ENCODE assay signal across 17 cellular contexts in genomic region chr2:46144133-46144800, GRCh38.
DNase-seq lines count a peak whose midpoint lies in the region; ATAC-seq and TF ChIP-seq lines count a peak whose summit lies in the region.
"Had no signal": no experiment of that assay in that cellular context is flagged by ENCODE, and none has a peak within 500 bp of the region (broad histone marks: within the 10 kb centered on the region; RNA-seq: fewer than 3 reads in every experiment).

No MANE protein-coding gene starts in this region.

- H3K4me3 Mint-ChIP-seq in naive thymus-derived CD4-positive, alpha-beta T cell: peak overlapping the region in 1 of 10 donors; percentile 10
- H3K4me3 Mint-ChIP-seq: CD14-positive monocyte had no signal

- peaks cover 0 to 2% (median 0%) of the 10 kb centered on the region in 5 donors for H3K27me3 Mint-ChIP-seq in naive thymus-derived CD4-positive, alpha-beta T cell

- ATAC-seq in activated naive CD4-positive, alpha-beta T cell treated with anti-CD3 and anti-CD28 coated beads, Interleukin-2, amount 50 U/mL, for 72 hours: peak; percentile 63 to 66
- ATAC-seq in naive thymus-derived CD4-positive, alpha-beta T cell: peak; percentile 41
- ATAC-seq in GM18520 (IDR thresholded peaks at IDR 0.05; ENCODE audit: unreplicated experiment) (no peak), upper lobe of right lung (no peak)
- ATAC-seq: heart right ventricle, lower lobe of right lung had no signal

- peaks cover 0 to 30% (median 0%) of the 10 kb centered on the region in 7 donors for H3K4me1 Mint-ChIP-seq in naive thymus-derived CD4-positive, alpha-beta T cell

- DNase-seq in activated naive CD4-positive, alpha-beta T cell treated with anti-CD3 and anti-CD28 coated beads, Interleukin-2, amount 50 U/mL, for 72 hours (ENCODE audit: low spot score in 2 of 2): no peak
- no peak for DNase-seq in activated naive CD4-positive, alpha-beta T cell (lab: John Stamatoyannopoulos, UW)
- DNase-seq in activated T-cell treated with anti-CD3 and anti-CD28 coated beads, Interleukin-2, amount 50 U/mL, for 48 hours: peak; percentile 26 to 39
- no peak for DNase-seq in naive thymus-derived CD4-positive, alpha-beta T cell
- DNase-seq in NK-92 treated with Interleukin-12 subunit alpha and Interleukin-12 subunit beta, amount 100 ng/mL, for 24 hours (lab: John Stamatoyannopoulos, UW): no peak
- no peak for DNase-seq in upper lobe of right lung
- DNase-seq in globus pallidus (ENCODE audit: low spot score): no peak
- DNase-seq: activated gamma-delta T cell, heart right ventricle, lower lobe of right lung, NCI-H1417 treated with DMSO at 0.1 percent for 48 hours, NCI-H524, SW 1271 had no signal

- no peak overlapping the region for H3K4me3 ChIP-seq in naive thymus-derived CD4-positive, alpha-beta T cell (ENCODE audit: low read length)
- no peak overlapping the region for H3K4me3 ChIP-seq in upper lobe of right lung
- H3K4me3 ChIP-seq: HAP-1, heart right ventricle, lower lobe of right lung, right atrium auricular region had no signal

- no peaks in the 10 kb centered on the region for H3K36me3 Mint-ChIP-seq in activated naive CD4-positive, alpha-beta T cell treated with anti-CD3 and anti-CD28 coated beads, Interleukin-2, amount 50 U/mL, for 72 hours
- H3K36me3 Mint-ChIP-seq in naive thymus-derived CD4-positive, alpha-beta T cell: peaks cover 3 to 28% (median 11%) of the 10 kb centered on the region in 5 donors

- no peak overlapping the region for H3K27ac ChIP-seq in naive thymus-derived CD4-positive, alpha-beta T cell (ENCODE audit: low read depth, low read length)
- H3K27ac ChIP-seq in upper lobe of right lung: no peak overlapping the region
- H3K27ac ChIP-seq: heart right ventricle, lower lobe of right lung, right atrium auricular region had no signal

- no peaks in the 10 kb centered on the region for H3K9me3 Mint-ChIP-seq in activated naive CD4-positive, alpha-beta T cell treated with anti-CD3 and anti-CD28 coated beads, Interleukin-2, amount 50 U/mL, for 72 hours
- H3K9me3 Mint-ChIP-seq in naive thymus-derived CD4-positive, alpha-beta T cell: no peaks in the 10 kb centered on the region
- H3K9me3 Mint-ChIP-seq: CD14-positive monocyte had no signal

- H3K27ac Mint-ChIP-seq in activated naive CD4-positive, alpha-beta T cell treated with anti-CD3 and anti-CD28 coated beads, Interleukin-2, amount 50 U/mL, for 72 hours: peak overlapping the region in 1 of 2 donors; percentile 7
- peak overlapping the region in 1 of 9 donors; percentile 27 for H3K27ac Mint-ChIP-seq in naive thymus-derived CD4-positive, alpha-beta T cell
- H3K27ac Mint-ChIP-seq: CD14-positive monocyte had no signal

- H3K9me3 ChIP-seq in naive thymus-derived CD4-positive, alpha-beta T cell (ENCODE audit: control insufficient read depth in 2 of 3, low read length in 3 of 3): no peaks in the 10 kb centered on the region
- H3K9me3 ChIP-seq in upper lobe of right lung: no peaks in the 10 kb centered on the region
- H3K9me3 ChIP-seq: HAP-1, heart right ventricle, lower lobe of right lung, right atrium auricular region had no signal

- TF ChIP-seq CTCF in upper lobe of right lung (IDR thresholded peaks at IDR 0.05): no peak

- no peaks in the 10 kb centered on the region for H3K4me1 ChIP-seq in naive thymus-derived CD4-positive, alpha-beta T cell (ENCODE audit: control insufficient read depth in 2 of 2, insufficient read depth in 2 of 2, low read length in 2 of 2)
- H3K4me1 ChIP-seq in upper lobe of right lung: peaks cover 4% of the 10 kb centered on the region
- H3K4me1 ChIP-seq: HAP-1 had no signal

- no peaks in the 10 kb centered on the region for H3K27me3 ChIP-seq in naive thymus-derived CD4-positive, alpha-beta T cell (ENCODE audit: control insufficient read depth in 2 of 2, insufficient read depth in 2 of 2, low read length in 2 of 2)
- no peaks in the 10 kb centered on the region for H3K27me3 ChIP-seq in upper lobe of right lung
- H3K27me3 ChIP-seq: heart right ventricle, right atrium auricular region had no signal

- intact Hi-C loops in naive thymus-derived CD4-positive, alpha-beta T cell (cut with micrococcal nuclease): loop anchor here in 1 of 2 donors (5.0 kb wide), 1 partner anchor 43 kb away; no protein-coding TSS in a partner anchor
- intact Hi-C loops in upper lobe of right lung (cut with DNase I): no loop called here

- CTCF ChIA-PET in naive thymus-derived CD4-positive, alpha-beta T cell (lab: Charles Lee): no interaction called here

- POLR2A ChIA-PET in naive thymus-derived CD4-positive, alpha-beta T cell (lab: Charles Lee): no interaction called here

- no peaks in the 10 kb centered on the region for H3K36me3 ChIP-seq in naive thymus-derived CD4-positive, alpha-beta T cell (ENCODE audit: control insufficient read depth in 2 of 3, insufficient read depth in 3 of 3, low read length in 3 of 3)
- H3K36me3 ChIP-seq in upper lobe of right lung: peaks cover 7% of the 10 kb centered on the region
- H3K36me3 ChIP-seq: HAP-1 had no signal

Comparison
In these comparisons a context has a peak if more than half of its experiments do, and no peak if none do; other contexts are left out.
1. ATAC-seq: peak in activated naive CD4-positive, alpha-beta T cell treated with anti-CD3 and anti-CD28 coated beads, Interleukin-2, amount 50 U/mL, for 72 hours (2 of 2) and naive thymus-derived CD4-positive, alpha-beta T cell (single experiment); none in GM18520 (single experiment) and upper lobe of right lung (single experiment).
2. DNase-seq: peak in activated T-cell treated with anti-CD3 and anti-CD28 coated beads, Interleukin-2, amount 50 U/mL, for 48 hours (2 of 2); none in activated naive CD4-positive, alpha-beta T cell treated with anti-CD3 and anti-CD28 coated beads, Interleukin-2, amount 50 U/mL, for 72 hours (0 of 2), activated naive CD4-positive, alpha-beta T cell (0 of 4), naive thymus-derived CD4-positive, alpha-beta T cell (0 of 9), NK-92 treated with Interleukin-12 subunit alpha and Interleukin-12 subunit beta, amount 100 ng/mL, for 24 hours (single experiment), upper lobe of right lung (single experiment) and globus pallidus (single experiment).